27 cellular contexts compared by ENCODE assay signal in genomic region chr5:137269297-137269696, GRCh38.
"Had no signal": no experiment of that assay in that cellular context is flagged by ENCODE, and none has a peak within 500 bp of the region (broad histone marks: within the 10 kb centered on the region; RNA-seq: fewer than 3 reads in every experiment).

No MANE protein-coding gene starts in this region.

- ATAC-seq: activated naive CD4-positive, alpha-beta T cell treated with anti-CD3 and anti-CD28 coated beads, Interleukin-2, amount 50 U/mL, for 72 hours; activated naive CD8-positive, alpha-beta T cell treated with anti-CD3 and anti-CD28 coated beads, Interleukin-2, amount 50 U/mL, for 24 hours; activated T-cell treated with anti-CD3 and anti-CD28 coated beads, Interleukin-2, amount 50 U/mL, for 4 hours; Panc1 had no signal

- H3K27ac ChIP-seq: KMS-11, SJSA1 had no signal

- DNase-seq: activated CD4-positive, alpha-beta memory T cell treated with anti-CD3 and anti-CD28 coated beads for 36 hours; activated CD4-positive, alpha-beta T cell treated with anti-CD3 and anti-CD28 coated beads, Interleukin-2, amount 10 ng/mL, durations not matched to agents 7 days and 5 days; activated CD4-positive, CD25-positive, alpha-beta regulatory T cell; activated CD8-positive, alpha-beta memory T cell treated with anti-CD3 and anti-CD28 coated beads for 24 hours; activated effector memory CD4-positive, alpha-beta T cell treated with anti-CD3 and anti-CD28 coated beads, Interleukin-2, amount 50 U/mL, for 16 hours; activated naive CD4-positive, alpha-beta T cell treated with Interleukin-2 at 50 U/mL for 16 hours; activated naive CD8-positive, alpha-beta T cell treated with anti-CD3 and anti-CD28 coated beads, Interleukin-2, amount 50 U/mL, for 24 hours; activated T-cell treated with anti-CD3 and anti-CD28 coated beads, Interleukin-2, amount 50 U/mL, for 4 hours; amygdala; NCI-H1092 treated with DMSO at 0.1 percent for 48 hours; NCI-H1417 treated with DMSO at 0.1 percent for 48 hours; NCI-H1694; NCI-H2029; NCI-H2107; NCI-H446 treated with DMSO at 0.1 percent for 48 hours; NCI-H524 treated with DMSO at 0.1 percent for 48 hours; NCI-H774; NK-92 treated with Interleukin-12 subunit alpha and Interleukin-12 subunit beta, amount 100 ng/mL, for 24 hours; OCI-M1; RPMI8226; SHP77; T-helper 2 cell; T1000 had no signal

- H3K36me3 ChIP-seq: SJSA1 had no signal

- H3K4me3 ChIP-seq: SJSA1 had no signal

- H3K9me3 ChIP-seq: SJSA1 had no signal
